Comparison of ENCODE assay signal across 22 cellular contexts in genomic region chr18:29644276-29644675, GRCh38.
A peak's percentile ranks its signal among the peaks of the same experiment; 100 is the strongest.
DNase-seq lines count a peak whose midpoint lies in the region; FAIRE-seq and TF ChIP-seq lines count a peak whose summit lies in the region.
"Had no signal": no experiment of that assay in that cellular context is flagged by ENCODE, and none has a peak within 500 bp of the region (broad histone marks: within the 10 kb centered on the region; RNA-seq: fewer than 3 reads in every experiment).

No MANE protein-coding gene starts in this region.

- no peaks in the 10 kb centered on the region for H3K9me3 Mint-ChIP-seq in HFFc6
- H3K9me3 Mint-ChIP-seq: GM23338 had no signal

- H3K4me3 Mint-ChIP-seq in HFFc6: no peak overlapping the region
- H3K4me3 Mint-ChIP-seq: activated CD4-positive, alpha-beta T cell treated with anti-CD3 and anti-CD28 coated beads, Interleukin-2, amount 10 ng/mL, durations not matched to agents 24 days and 14 days; activated naive CD4-positive, alpha-beta T cell treated with anti-CD3 and anti-CD28 coated beads, Interleukin-2, amount 10 ng/mL, durations not matched to agents 7 days and 5 days; GM23338 had no signal

- H3K9me3 ChIP-seq in suprapubic skin: no peaks in the 10 kb centered on the region
- no peaks in the 10 kb centered on the region for H3K9me3 ChIP-seq in kidney (ENCODE audit: control insufficient read depth in 1 of 2, low read length in 2 of 2)
- H3K9me3 ChIP-seq: esophagus muscularis mucosa, left ventricle myocardium inferior, right lobe of liver had no signal

- H3K27me3 Mint-ChIP-seq in HFFc6 (ENCODE audit: insufficient read depth): no peaks in the 10 kb centered on the region
- H3K27me3 Mint-ChIP-seq: activated CD4-positive, alpha-beta T cell treated with anti-CD3 and anti-CD28 coated beads, Interleukin-2, amount 10 ng/mL, durations not matched to agents 24 days and 14 days; activated naive CD4-positive, alpha-beta T cell treated with anti-CD3 and anti-CD28 coated beads, Interleukin-2, amount 10 ng/mL, durations not matched to agents 7 days and 5 days had no signal

- no peaks in the 10 kb centered on the region for H3K27me3 ChIP-seq in suprapubic skin
- H3K27me3 ChIP-seq: brain microvascular endothelial cell, esophagus muscularis mucosa, right lobe of liver had no signal

- FAIRE-seq in kidney (lab: Jason Lieb, UNC): no peak
- FAIRE-seq: K562, TTC549 had no signal

- no peak overlapping the region for H3K9ac ChIP-seq in kidney (ENCODE audit: low read length in 2 of 2)

- no peaks in the 10 kb centered on the region for H3K4me1 ChIP-seq in suprapubic skin
- no peaks in the 10 kb centered on the region for H3K4me1 ChIP-seq in kidney (ENCODE audit: control insufficient read depth in 1 of 2, insufficient read depth in 1 of 2, low read depth in 1 of 2, low read length in 2 of 2)
- H3K4me1 ChIP-seq: esophagus muscularis mucosa, left ventricle myocardium inferior had no signal

- no peaks in the 10 kb centered on the region for H3K36me3 ChIP-seq in suprapubic skin
- no peaks in the 10 kb centered on the region for H3K36me3 ChIP-seq in kidney (ENCODE audit: control insufficient read depth in 1 of 2, insufficient read depth in 2 of 2, low read length in 2 of 2)
- H3K36me3 ChIP-seq: brain microvascular endothelial cell, esophagus muscularis mucosa, left ventricle myocardium inferior, right lobe of liver had no signal

- H3K4me3 ChIP-seq in suprapubic skin: no peak overlapping the region
- no peak overlapping the region for H3K4me3 ChIP-seq in kidney (ENCODE audit: low read length in 2 of 2)
- H3K4me3 ChIP-seq: esophagus muscularis mucosa, GM23338, K562, left ventricle myocardium inferior, right lobe of liver had no signal

- no peaks in the 10 kb centered on the region for H3K36me3 Mint-ChIP-seq in HFFc6 (ENCODE audit: low read depth)
- H3K36me3 Mint-ChIP-seq: activated naive CD4-positive, alpha-beta T cell treated with anti-CD3 and anti-CD28 coated beads, Interleukin-2, amount 10 ng/mL, durations not matched to agents 7 days and 5 days had no signal

- TF ChIP-seq EP300 in suprapubic skin (IDR thresholded peaks at IDR 0.05): no peak

- no peak overlapping the region for H3K27ac ChIP-seq in suprapubic skin
- H3K27ac ChIP-seq in kidney (ENCODE audit: low read depth in 2 of 2, low read length in 2 of 2): no peak overlapping the region
- H3K27ac ChIP-seq: brain microvascular endothelial cell, esophagus muscularis mucosa, left ventricle myocardium inferior, right lobe of liver had no signal

- no peak for TF ChIP-seq POLR2A in suprapubic skin (IDR thresholded peaks at IDR 0.05)

- H3K4me1 Mint-ChIP-seq in HFFc6 (ENCODE audit: low read depth): peaks cover 18% of the 10 kb centered on the region
- H3K4me1 Mint-ChIP-seq: activated CD4-positive, alpha-beta T cell treated with anti-CD3 and anti-CD28 coated beads, Interleukin-2, amount 10 ng/mL, durations not matched to agents 24 days and 14 days; activated naive CD4-positive, alpha-beta T cell treated with anti-CD3 and anti-CD28 coated beads, Interleukin-2, amount 10 ng/mL, durations not matched to agents 7 days and 5 days; GM23338 had no signal

- no peak overlapping the region for H3K27ac Mint-ChIP-seq in HFFc6
- H3K27ac Mint-ChIP-seq: activated CD4-positive, alpha-beta T cell treated with anti-CD3 and anti-CD28 coated beads, Interleukin-2, amount 10 ng/mL, durations not matched to agents 24 days and 14 days; activated naive CD4-positive, alpha-beta T cell treated with anti-CD3 and anti-CD28 coated beads, Interleukin-2, amount 10 ng/mL, durations not matched to agents 7 days and 5 days; GM23338 had no signal

- no peak for TF ChIP-seq CTCF in HFFc6 (IDR thresholded peaks at IDR 0.05)
- no peak for TF ChIP-seq CTCF in suprapubic skin (IDR thresholded peaks at IDR 0.05)
- no peak for TF ChIP-seq CTCF in kidney (IDR thresholded peaks at IDR 0.05; ENCODE audit: borderline replicate concordance, extremely low read depth, insufficient read depth)

- DNase-seq in AG20443 (ENCODE audit: low spot score): peak; percentile 11
- peak; percentile 75 for DNase-seq in HFFc6
- peak; percentile 0 for DNase-seq in amniotic stem cell (lab: John Stamatoyannopoulos, UW)
- peak; percentile 10 for DNase-seq in glomerular visceral epithelial cell (ENCODE audit: extremely low spot score)
- no peak for DNase-seq in DMS153 (lab: John Stamatoyannopoulos, UW)
- DNase-seq in suprapubic skin (ENCODE audit: low spot score in 2 of 2): no peak
- DNase-seq in NCI-H1092 treated with DMSO at 0.1 percent for 48 hours (lab: John Stamatoyannopoulos, UW): no peak
- DNase-seq in kidney: no peak
- DNase-seq: activated CD4-positive, alpha-beta T cell treated with anti-CD3 and anti-CD28 coated beads, Interleukin-2, amount 10 ng/mL, durations not matched to agents 24 days and 14 days; activated naive CD4-positive, alpha-beta T cell treated with anti-CD3 and anti-CD28 coated beads, Interleukin-2, amount 10 ng/mL, durations not matched to agents 7 days and 5 days; brain microvascular endothelial cell; left ventricle myocardium inferior; NCI-H1092; NCI-H2171; NCI-H82; occipital lobe; right lobe of liver; stimulated activated CD4-positive, alpha-beta T cell treated with anti-CD3 and anti-CD28 coated beads, Interleukin-2, amount 100 ng/mL, for 24 hours had no signal

- intact Hi-C loops in kidney (cut with DNase I): no loop called here

Comparison
In these comparisons a context has a peak if more than half of its experiments do, and no peak if none do; other contexts are left out.
1. DNase-seq: peak in AG20443 (single experiment), HFFc6 (single experiment), amniotic stem cell (single experiment) and glomerular visceral epithelial cell (single experiment); none in DMS153 (single experiment), suprapubic skin (0 of 2), NCI-H1092 treated with DMSO at 0.1 percent for 48 hours (single experiment) and kidney (single experiment).